In the genomic region with DNA sequence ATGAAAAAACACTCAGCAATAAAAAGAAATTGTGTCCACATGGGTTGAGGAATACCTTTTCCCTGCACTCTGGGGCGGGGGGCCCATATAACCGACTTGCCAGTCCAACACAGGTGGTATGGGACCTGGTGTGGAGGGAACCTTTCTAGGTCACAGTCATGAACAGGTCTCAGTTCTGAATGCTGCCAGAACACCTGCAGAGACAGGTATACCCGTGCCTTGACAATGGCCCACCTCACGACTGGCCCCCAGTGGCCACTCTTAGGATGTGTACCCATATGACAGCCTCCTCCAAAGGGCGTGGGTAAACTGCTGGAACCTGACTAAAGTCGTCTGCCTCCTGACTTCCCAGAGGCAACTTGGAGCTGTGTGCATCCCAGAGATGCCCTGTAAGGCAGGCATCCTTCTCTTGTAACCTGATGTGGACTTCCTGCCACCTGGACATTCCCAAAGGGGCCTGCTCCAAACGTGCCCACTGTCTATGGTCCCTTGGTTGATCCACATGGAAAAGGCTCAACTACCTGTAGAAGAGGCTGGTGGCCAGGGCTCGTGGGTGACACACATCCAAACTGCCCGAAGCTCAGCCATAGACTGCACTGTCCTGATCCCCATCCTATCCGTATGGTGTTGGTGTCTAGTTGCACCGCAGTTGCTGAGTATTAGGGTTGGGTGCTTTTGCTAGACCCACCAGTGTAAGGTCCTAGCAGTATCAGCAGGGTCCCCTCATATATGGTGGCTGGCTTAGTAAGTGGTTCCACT, we compare ENCODE assay signal across 8 cellular contexts.
DNase-seq lines count a peak whose midpoint lies in the region; ATAC-seq and TF ChIP-seq lines count a peak whose summit lies in the region.

No MANE protein-coding gene starts in this region.

- DNase-seq in activated CD8-positive, alpha-beta memory T cell treated with anti-CD3 and anti-CD28 coated beads for 24 hours, result peak; percentile 59
- DNase-seq in activated CD8-positive, alpha-beta memory T cell treated with anti-CD3 and anti-CD28 coated beads, Interleukin-2, amount 50 U/mL, for 4 hours, result no peak
- DNase-seq in PC-3 (peak; percentile 1), iPS-NIHi7 (ENCODE audit: extremely low spot score) (peak; percentile 78), DMS114 treated with DMSO at 0.1 percent for 48 hours (lab: John Stamatoyannopoulos, UW; ENCODE audit: unreplicated experiment) (no peak)
- DNase-seq in stimulated activated naive CD8-positive, alpha-beta T cell treated with anti-CD3 and anti-CD28 coated beads, Interleukin-15, amount 100 ng/mL, for 72 hours, result peak in 1 of 2 donors; percentile 19

- H3K27me3 ChIP-seq in PC-3 (ENCODE audit: low read length), result no peaks in the 10 kb centered on the region

- H3K79me2 ChIP-seq in PC-3 (ENCODE audit: low read length), result no peaks in the 10 kb centered on the region

- no peaks in the 10 kb centered on the region for H3K36me3 ChIP-seq in PC-3 (ENCODE audit: low read depth, low read length)

- no peaks in the 10 kb centered on the region for H3F3A ChIP-seq in PC-3 (ENCODE audit: low read length, unreplicated experiment)

- intact Hi-C loops in PC-3 (cut with micrococcal nuclease), result no loop called here

- no peaks in the 10 kb centered on the region for H3K4me1 ChIP-seq in PC-3 (ENCODE audit: insufficient read depth, low read length)

- H4K20me1 ChIP-seq in PC-3 (ENCODE audit: low read length), result no peaks in the 10 kb centered on the region

- no peak overlapping the region for H3K4me2 ChIP-seq in PC-3 (ENCODE audit: low read length)

- H3K4me3 Mint-ChIP-seq in stimulated activated naive CD8-positive, alpha-beta T cell treated with anti-CD3 and anti-CD28 coated beads, Interleukin-15, amount 100 ng/mL, for 72 hours, result no peak overlapping the region

- peaks cover 31% of the 10 kb centered on the region for H3K27me3 Mint-ChIP-seq in stimulated activated naive CD8-positive, alpha-beta T cell treated with anti-CD3 and anti-CD28 coated beads, Interleukin-15, amount 100 ng/mL, for 72 hours

- H3K4me1 Mint-ChIP-seq in stimulated activated naive CD8-positive, alpha-beta T cell treated with anti-CD3 and anti-CD28 coated beads, Interleukin-15, amount 100 ng/mL, for 72 hours, result no peaks in the 10 kb centered on the region

- CTCF ChIA-PET in PC-3 (lab: Charles Lee), result no interaction called here

- ATAC-seq in PC-3, result no peak
- peak; percentile 69 for ATAC-seq in stimulated activated naive CD8-positive, alpha-beta T cell treated with anti-CD3 and anti-CD28 coated beads, Interleukin-15, amount 100 ng/mL, for 72 hours
- no peak for ATAC-seq in HG03280 (IDR thresholded peaks at IDR 0.05; ENCODE audit: unreplicated experiment)
- no peak for ATAC-seq in GM21723 (IDR thresholded peaks at IDR 0.05; ENCODE audit: unreplicated experiment)

- TF ChIP-seq CTCF in PC-3 (conservative IDR thresholded peaks at IDR 0.05; ENCODE audit: low read depth, low read length), result peak; percentile 31; the same call in 1 of the 2 replicates

- H3K9me3 Mint-ChIP-seq in stimulated activated naive CD8-positive, alpha-beta T cell treated with anti-CD3 and anti-CD28 coated beads, Interleukin-15, amount 100 ng/mL, for 72 hours, result no peaks in the 10 kb centered on the region

- H2AFZ ChIP-seq in PC-3 (ENCODE audit: low read length), result no peak overlapping the region

- H3K27ac ChIP-seq in PC-3 (ENCODE audit: low read length), result no peak overlapping the region

- no TSS peak for BruUV-seq in PC-3 (replicated peaks; lab: Mats Ljungman, UMichigan)

- H3K9me3 ChIP-seq in PC-3 (ENCODE audit: low read length), result 0 out of 2 replicates have a peak, but pooled peaks cover 4% of the 10 kb centered on the region

- no peaks in the 10 kb centered on the region for H3K9me2 ChIP-seq in PC-3 (replicated peaks; ENCODE audit: low read length)

- H3K27ac Mint-ChIP-seq in stimulated activated naive CD8-positive, alpha-beta T cell treated with anti-CD3 and anti-CD28 coated beads, Interleukin-15, amount 100 ng/mL, for 72 hours, result peak overlapping the region in 1 of 2 donors; percentile 27

- H3K4me3 ChIP-seq in PC-3 (ENCODE audit: low read length), result no peak overlapping the region

- H3K9ac ChIP-seq in PC-3 (ENCODE audit: low read length), result no peak overlapping the region

- POLR2A ChIA-PET in PC-3 (lab: Charles Lee; ENCODE audit: unreplicated experiment), result no interaction called here

Comparison
In these comparisons a context has a peak if more than half of its experiments do, and no peak if none do; other contexts are left out.
1. DNase-seq: peak in activated CD8-positive, alpha-beta memory T cell treated with anti-CD3 and anti-CD28 coated beads for 24 hours (single experiment), PC-3 (single experiment) and iPS-NIHi7 (single experiment); none in activated CD8-positive, alpha-beta memory T cell treated with anti-CD3 and anti-CD28 coated beads, Interleukin-2, amount 50 U/mL, for 4 hours (single experiment) and DMS114 treated with DMSO at 0.1 percent for 48 hours (single experiment).